8 cellular contexts compared by ENCODE assay signal in genomic region chr2:128315829-128316776, GRCh38. TPM values are rescaled to one million over a fixed set of nuclear protein-coding genes. Genes with fewer than 3 reads are reported as not detected.
A peak's percentile ranks its signal among the peaks of the same experiment; 100 is the strongest.
DNase-seq lines count a peak whose midpoint lies in the region; ATAC-seq, FAIRE-seq and TF ChIP-seq lines count a peak whose summit lies in the region.

No MANE protein-coding gene starts in this region.

- H3K9ac ChIP-seq in HUES48 (ENCODE audit: low read depth, low read length): no peak overlapping the region

- H3K4me3 Mint-ChIP-seq in progenitor cell of endocrine pancreas (ENCODE audit: low read depth): peak overlapping the region; percentile 93

- H3K36me3 Mint-ChIP-seq in progenitor cell of endocrine pancreas (ENCODE audit: insufficient read depth): peaks cover 2% of the 10 kb centered on the region

- no peak for TF ChIP-seq CTCF in progenitor cell of endocrine pancreas (IDR thresholded peaks at IDR 0.05; ENCODE audit: unreplicated experiment)

- no peaks in the 10 kb centered on the region for H3K9me3 Mint-ChIP-seq in progenitor cell of endocrine pancreas (ENCODE audit: low read depth)

- H3K4me1 ChIP-seq in HUES48 (ENCODE audit: control insufficient read depth, insufficient read depth, low read length): peaks cover 20% of the 10 kb centered on the region
- H3K4me1 ChIP-seq in small intestine (ENCODE audit: control insufficient read depth in 2 of 2, insufficient read depth in 1 of 2, low read depth in 1 of 2, low read length in 1 of 2): peaks cover 2 to 3% of the 10 kb centered on the region in 2 donors

- peak; percentile 14 for DNase-seq in activated CD8-positive, alpha-beta memory T cell treated with anti-CD3 and anti-CD28 coated beads, Interleukin-2, amount 50 U/mL, for 4 hours
- DNase-seq in Right ventricle myocardium inferior (ENCODE audit: missing footprints) (peak; percentile 62), progenitor cell of endocrine pancreas (ENCODE audit: low spot score, unreplicated experiment) (peak; percentile 8), small intestine (no peak)

- H3K27me3 Mint-ChIP-seq in progenitor cell of endocrine pancreas: peaks cover 8% of the 10 kb centered on the region

- FAIRE-seq in small intestine (lab: Jason Lieb, UNC): no peak

- no peak overlapping the region for H3K27ac ChIP-seq in HUES48 (ENCODE audit: low read depth, low read length)
- peak overlapping the region in 1 of 2 donors; percentile 52 for H3K27ac ChIP-seq in small intestine (ENCODE audit: low read depth in 1 of 2, low read length in 1 of 2)

- intact Hi-C loops in Right ventricle myocardium inferior (cut with DNase I): no loop called here

- H3K27ac Mint-ChIP-seq in progenitor cell of endocrine pancreas: peak overlapping the region; percentile 86

- no peaks in the 10 kb centered on the region for H3K9me3 ChIP-seq in HUES48 (ENCODE audit: control insufficient read depth, insufficient read depth, low read length)
- no peaks in the 10 kb centered on the region for H3K9me3 ChIP-seq in small intestine (ENCODE audit: control insufficient read depth, low read depth)

- peaks cover 26% of the 10 kb centered on the region for H3K4me1 Mint-ChIP-seq in progenitor cell of endocrine pancreas (ENCODE audit: low read depth)

- WGBS in small intestine, 3 donors: 66 to 83% (median 76%) methylated on average over 20 of the region's 20 CpGs

- ATAC-seq in Right ventricle myocardium inferior: no peak
- ATAC-seq in HG03025 (IDR thresholded peaks at IDR 0.05; ENCODE audit: low FRiP score, unreplicated experiment): no peak
- no peak for ATAC-seq in HG03135 (IDR thresholded peaks at IDR 0.05; ENCODE audit: unreplicated experiment)
- ATAC-seq in GM21717 (IDR thresholded peaks at IDR 0.05; ENCODE audit: unreplicated experiment): no peak

- H3K4me3 ChIP-seq in HUES48 (ENCODE audit: low read depth, low read length) (peak overlapping the region; percentile 86), small intestine (ENCODE audit: low read depth in 1 of 2, low read length in 2 of 2) (peak overlapping the region in 1 of 2 donors; percentile 82)

- peaks cover 18% of the 10 kb centered on the region for H3K27me3 ChIP-seq in HUES48 (ENCODE audit: control insufficient read depth, insufficient read depth, low read length)
- H3K27me3 ChIP-seq in small intestine (ENCODE audit: control insufficient read depth in 2 of 2, insufficient read depth in 2 of 2, low read length in 2 of 2): no peaks in the 10 kb centered on the region

- H3K36me3 ChIP-seq in HUES48 (ENCODE audit: control insufficient read depth, insufficient read depth, low read length) (peaks cover 15% of the 10 kb centered on the region; the same call in 1 of the 2 replicates), small intestine (ENCODE audit: control insufficient read depth in 2 of 2, insufficient read depth in 2 of 2, low read length in 2 of 2) (no peaks in the 10 kb centered on the region)

RNA-seq across cellular contexts. Expression of gene HS6ST1, which starts 2.6 kb away (rescaled TPM):
- total RNA-seq in Right ventricle myocardium inferior (34.9 TPM), progenitor cell of endocrine pancreas (74.5 and 81.2 TPM in 2 replicates)
- 10 to 100 TPM in 1 of 3 donors, 1 to 10 TPM in 2; 4.0 to 20.7 (median 6.5) TPM for polyA plus RNA-seq in small intestine
